13 cellular contexts compared by ENCODE assay signal in the genomic region with DNA sequence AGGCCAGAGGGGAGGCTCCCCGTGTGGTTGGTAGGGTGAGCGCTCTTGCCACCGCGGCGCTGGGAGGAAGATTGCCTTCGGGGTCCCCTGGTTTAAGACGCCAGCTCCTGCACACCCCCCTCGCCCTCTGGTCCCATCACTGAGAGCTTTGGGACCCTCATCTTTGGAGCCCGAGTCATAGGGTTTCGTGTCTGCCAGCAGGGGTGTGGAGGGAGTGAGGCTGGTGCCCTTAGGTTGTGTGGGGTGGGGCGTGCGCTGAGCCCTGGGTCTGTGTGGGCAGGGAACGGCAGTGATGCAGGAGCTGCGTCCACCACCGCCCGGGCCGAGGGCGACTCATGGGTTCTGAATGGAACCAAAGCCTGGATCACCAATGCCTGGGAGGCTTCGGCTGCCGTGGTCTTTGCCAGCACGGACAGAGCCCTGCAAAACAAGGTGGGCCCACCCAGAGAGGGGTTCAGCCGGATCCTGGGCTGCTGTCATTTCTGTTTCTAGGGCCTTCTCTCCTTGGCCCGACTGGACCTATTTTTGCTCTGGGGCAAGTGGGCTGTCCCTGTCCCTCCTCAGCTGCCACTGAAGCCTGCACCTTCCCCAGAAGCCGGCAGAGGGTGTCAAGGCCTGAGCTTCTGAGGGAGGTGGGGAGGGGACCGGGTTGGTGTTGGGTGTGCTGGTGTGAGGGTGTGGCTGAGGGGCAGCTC. TPM values are rescaled to one million over a fixed set of nuclear protein-coding genes. Genes with fewer than 3 reads are reported as not detected.
A peak's percentile ranks its signal among the peaks of the same experiment; 100 is the strongest.
DNase-seq lines count a peak whose midpoint lies in the region; ATAC-seq and TF ChIP-seq lines count a peak whose summit lies in the region.
"Had no signal": no experiment of that assay in that cellular context is flagged by ENCODE, and none has a peak within 500 bp of the region (broad histone marks: within the 10 kb centered on the region; RNA-seq: fewer than 3 reads in every experiment).

No MANE protein-coding gene starts in this region.

- DNase-seq in heart right ventricle (no peak), Right ventricle myocardium superior (no peak), foreskin fibroblast (no peak), RWPE1 (ENCODE audit: low spot score) (no peak), GOT3 (lab: John Stamatoyannopoulos, UW) (no peak), DMS79 (lab: John Stamatoyannopoulos, UW) (no peak)
- DNase-seq in stimulated activated naive CD8-positive, alpha-beta T cell treated with anti-CD3 and anti-CD28 coated beads, Interleukin-15, amount 100 ng/mL, for 72 hours = no peak
- DNase-seq: activated naive CD4-positive, alpha-beta T cell treated with anti-CD3 and anti-CD28 coated beads, Interleukin-2, amount 10 ng/mL, durations not matched to agents 7 days and 5 days; left lung; stimulated activated CD4-positive, alpha-beta T cell treated with anti-CD3 and anti-CD28 coated beads, Interleukin-15, amount 100 ng/mL, for 24 hours had no signal

- H3K4me2 ChIP-seq in SU-DHL-6 (ENCODE audit: low read depth, low read length, poor library complexity, severe bottlenecking) = no peak overlapping the region
- H3K4me2 ChIP-seq: BLaER1 treated with 17β-estradiol and CSF1 and Interleukin-3, amounts not matched to agents 10 nM and 100 nM had no signal

- 86 to 87% methylated on average over 25 of the region's 25 CpGs for WGBS in heart right ventricle, 2 donors

- no peak overlapping the region for H3K4me3 Mint-ChIP-seq in stimulated activated naive CD8-positive, alpha-beta T cell treated with anti-CD3 and anti-CD28 coated beads, Interleukin-15, amount 100 ng/mL, for 72 hours
- H3K4me3 Mint-ChIP-seq: activated naive CD4-positive, alpha-beta T cell treated with anti-CD3 and anti-CD28 coated beads, Interleukin-2, amount 10 ng/mL, durations not matched to agents 7 days and 5 days had no signal

- H3K27me3 Mint-ChIP-seq in stimulated activated naive CD8-positive, alpha-beta T cell treated with anti-CD3 and anti-CD28 coated beads, Interleukin-15, amount 100 ng/mL, for 72 hours = no peaks in the 10 kb centered on the region
- H3K27me3 Mint-ChIP-seq: activated naive CD4-positive, alpha-beta T cell treated with anti-CD3 and anti-CD28 coated beads, Interleukin-2, amount 10 ng/mL, durations not matched to agents 7 days and 5 days had no signal

- TF ChIP-seq CTCF in heart right ventricle (IDR thresholded peaks at IDR 0.05) (peak in 5 of 9 donors; percentile 7 to 28 (median 17)), SU-DHL-6 (IDR thresholded peaks at IDR 0.05; ENCODE audit: insufficient read depth, low read length, poor library complexity, severe bottlenecking) (peak; percentile 22), foreskin fibroblast (IDR thresholded peaks at IDR 0.05; ENCODE audit: low read depth, low read length) (peak; percentile 20), RWPE1 (conservative IDR thresholded peaks at IDR 0.05; ENCODE audit: low read depth) (no peak)

- H3K9ac ChIP-seq in SU-DHL-6 (ENCODE audit: low read length) = no peak overlapping the region
- H3K9ac ChIP-seq: BLaER1 treated with 17β-estradiol and CSF1 and Interleukin-3, amounts not matched to agents 10 nM and 100 nM had no signal

- no peak overlapping the region for H3K27ac Mint-ChIP-seq in stimulated activated naive CD8-positive, alpha-beta T cell treated with anti-CD3 and anti-CD28 coated beads, Interleukin-15, amount 100 ng/mL, for 72 hours
- H3K27ac Mint-ChIP-seq: activated naive CD4-positive, alpha-beta T cell treated with anti-CD3 and anti-CD28 coated beads, Interleukin-2, amount 10 ng/mL, durations not matched to agents 7 days and 5 days had no signal

- H2AFZ ChIP-seq in SU-DHL-6 (ENCODE audit: low read depth, low read length, severe bottlenecking) = no peak overlapping the region

- ATAC-seq in heart right ventricle (no peak), Right ventricle myocardium superior (ENCODE audit: poor library complexity) (no peak)
- ATAC-seq in stimulated activated naive CD8-positive, alpha-beta T cell treated with anti-CD3 and anti-CD28 coated beads, Interleukin-15, amount 100 ng/mL, for 72 hours = no peak
- ATAC-seq: left lung had no signal

- intact Hi-C loops in heart right ventricle (cut with DNase I) (loop anchor here in 1 of 10 donors (10.0 kb wide), 1 partner anchor 237 kb away; a partner anchor contains a TSS), Right ventricle myocardium superior (cut with DNase I) (no loop called here)

- H3K9me3 Mint-ChIP-seq in stimulated activated naive CD8-positive, alpha-beta T cell treated with anti-CD3 and anti-CD28 coated beads, Interleukin-15, amount 100 ng/mL, for 72 hours = no peaks in the 10 kb centered on the region
- H3K9me3 Mint-ChIP-seq: activated naive CD4-positive, alpha-beta T cell treated with anti-CD3 and anti-CD28 coated beads, Interleukin-2, amount 10 ng/mL, durations not matched to agents 7 days and 5 days had no signal

- no peaks in the 10 kb centered on the region for H3K9me3 ChIP-seq in heart right ventricle
- H3K9me3 ChIP-seq in SU-DHL-6 (ENCODE audit: insufficient read depth, low read length) = no peaks in the 10 kb centered on the region
- H3K9me3 ChIP-seq: left lung had no signal

- CTCF ChIA-PET in RWPE1 (lab: Yijun Ruan, JAX) = no interaction called here

- no peaks in the 10 kb centered on the region for H3K4me1 Mint-ChIP-seq in stimulated activated naive CD8-positive, alpha-beta T cell treated with anti-CD3 and anti-CD28 coated beads, Interleukin-15, amount 100 ng/mL, for 72 hours
- H3K4me1 Mint-ChIP-seq: activated naive CD4-positive, alpha-beta T cell treated with anti-CD3 and anti-CD28 coated beads, Interleukin-2, amount 10 ng/mL, durations not matched to agents 7 days and 5 days had no signal

- no peaks in the 10 kb centered on the region for H3K79me2 ChIP-seq in SU-DHL-6 (ENCODE audit: insufficient read depth, low read length)

- H3K9me2 ChIP-seq in SU-DHL-6 (replicated peaks; ENCODE audit: insufficient read depth, low read length) = no peaks in the 10 kb centered on the region

- H3K4me1 ChIP-seq in heart right ventricle = no peaks in the 10 kb centered on the region
- H3K4me1 ChIP-seq: left lung had no signal

- H3K4me3 ChIP-seq in heart right ventricle (no peak overlapping the region), SU-DHL-6 (ENCODE audit: insufficient read depth, low read length, poor library complexity, severe bottlenecking) (no peak overlapping the region), foreskin fibroblast (ENCODE audit: low read depth in 1 of 2, low read length in 2 of 2) (no peak overlapping the region)
- H3K4me3 ChIP-seq: BLaER1 treated with 17β-estradiol and CSF1 and Interleukin-3, amounts not matched to agents 10 nM and 100 nM; left lung had no signal

- POLR2A ChIA-PET in RWPE1 (lab: Yijun Ruan, JAX; ENCODE audit: low non-redundant PET) = no interaction called here

- H4K20me1 ChIP-seq in SU-DHL-6 (ENCODE audit: low read depth, low read length) = no peaks in the 10 kb centered on the region

- H3K27ac ChIP-seq in heart right ventricle (no peak overlapping the region), SU-DHL-6 (ENCODE audit: low read depth, low read length) (no peak overlapping the region), RWPE1 (no peak overlapping the region)
- H3K27ac ChIP-seq: BLaER1 treated with 17β-estradiol and CSF1 and Interleukin-3, amounts not matched to agents 10 nM and 100 nM; HL-60; left lung had no signal

- H3K36me3 ChIP-seq in heart right ventricle = peaks cover 0 to 49% (median 0%) of the 10 kb centered on the region in 9 donors
- no peaks in the 10 kb centered on the region for H3K36me3 ChIP-seq in SU-DHL-6 (ENCODE audit: low read length)

- H3F3A ChIP-seq in SU-DHL-6 (ENCODE audit: insufficient read depth) = no peaks in the 10 kb centered on the region

- H3K27me3 ChIP-seq in heart right ventricle = no peaks in the 10 kb centered on the region
- H3K27me3 ChIP-seq in SU-DHL-6 (ENCODE audit: low read length) = no peaks in the 10 kb centered on the region
- H3K27me3 ChIP-seq: BLaER1 treated with 17β-estradiol and CSF1 and Interleukin-3, amounts not matched to agents 10 nM and 100 nM; left lung had no signal

RNA-seq across cellular contexts. Expression of a gene that starts 12.1 kb away (rescaled TPM):
- total RNA-seq in heart right ventricle (100 to 1,000 TPM in 1 of 10 donors, 10 to 100 TPM in 9; 67.0 to 119 (median 77.9) TPM), Right ventricle myocardium superior (113 TPM)
- 10 to 100 TPM; 64.4 to 69.0 TPM for polyA plus RNA-seq in heart right ventricle

RNA-seq across cellular contexts. Expression of a gene that starts 27.4 kb away (rescaled TPM):
- total RNA-seq in heart right ventricle (10 to 100 TPM in 5 of 10 donors, 1 to 10 TPM in 5; 5.9 to 15.4 (median 9.6) TPM), Right ventricle myocardium superior (13.4 TPM)
- 1 to 10 TPM; 5.0 to 9.5 TPM for polyA plus RNA-seq in heart right ventricle

RNA-seq across cellular contexts. Expression of a gene that starts 50.8 kb away (rescaled TPM):
- 100 to 1,000 TPM in 8 of 10 donors, 10 to 100 TPM in 2; 95.1 to 179 (median 118) TPM for total RNA-seq in heart right ventricle
- polyA plus RNA-seq in heart right ventricle = 10 to 100 TPM; 35.3 to 59.2 TPM
- 125 TPM for total RNA-seq in Right ventricle myocardium superior
